In the genomic region with DNA sequence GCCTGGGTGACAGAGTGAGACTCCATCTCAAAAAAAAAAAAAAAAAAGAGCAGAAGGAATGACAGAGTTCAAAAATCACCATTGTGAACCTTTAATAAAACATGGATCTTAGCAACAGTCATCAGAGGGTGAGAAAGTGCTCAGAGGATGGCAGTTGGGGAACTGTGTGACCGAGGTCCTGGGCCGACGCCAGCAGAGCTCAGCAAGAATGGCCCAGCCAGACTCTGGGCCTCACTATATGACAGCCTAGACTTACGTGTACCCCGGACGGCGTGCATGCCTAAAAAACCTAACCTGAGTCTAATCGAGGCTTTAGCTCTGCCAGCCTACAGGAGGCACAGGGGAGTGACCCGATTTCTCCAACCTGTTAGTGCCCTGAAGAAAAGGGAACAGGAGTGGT, we compare ENCODE assay signal across 16 cellular contexts.
DNase-seq lines count a peak whose midpoint lies in the region; ATAC-seq and TF ChIP-seq lines count a peak whose summit lies in the region.
"Had no signal": no experiment of that assay in that cellular context is flagged by ENCODE, and none has a peak within 500 bp of the region (broad histone marks: within the 10 kb centered on the region; RNA-seq: fewer than 3 reads in every experiment).

No MANE protein-coding gene starts in this region.

- H3K18ac ChIP-seq in H9 (ENCODE audit: insufficient read length, low read depth, low read length) = no peak overlapping the region

- H3K9me3 Mint-ChIP-seq in H9 = no peaks in the 10 kb centered on the region
- H3K9me3 Mint-ChIP-seq: GM23338 had no signal

- no peaks in the 10 kb centered on the region for H3K79me1 ChIP-seq in H9 (ENCODE audit: insufficient read depth, low read depth, low read length, poor library complexity, severe bottlenecking)

- no peaks in the 10 kb centered on the region for H3K79me2 ChIP-seq in H9 (ENCODE audit: insufficient read depth, low read length)

- no peaks in the 10 kb centered on the region for H3K27me3 ChIP-seq in H9 (ENCODE audit: insufficient read depth, low read length)
- no peaks in the 10 kb centered on the region for H3K27me3 ChIP-seq in suprapubic skin
- H3K27me3 ChIP-seq: MG63 had no signal

- no peak overlapping the region for H3K4me3 Mint-ChIP-seq in H9
- H3K4me3 Mint-ChIP-seq: B cell, GM23338 had no signal

- H3K27ac Mint-ChIP-seq in H9 = peak overlapping the region in 2 of 3 experiments; percentile 44 to 55; a peak in 3 of 7 replicates
- H3K27ac Mint-ChIP-seq: B cell had no signal

- H3K4me1 ChIP-seq in H9 (ENCODE audit: insufficient read depth, low read length) (peaks cover 3% of the 10 kb centered on the region; the same call in 1 of the 2 replicates), suprapubic skin (peaks cover 68% of the 10 kb centered on the region)

- no peaks in the 10 kb centered on the region for H4K20me1 ChIP-seq in H9 (ENCODE audit: control insufficient read depth, insufficient read depth, insufficient read length)

- no peak overlapping the region for H3K4me2 ChIP-seq in H9 (ENCODE audit: insufficient read depth, insufficient read length, low read length)
- H3K4me2 ChIP-seq: GM23338, PC-9 had no signal

- H2BK15ac ChIP-seq in H9 (ENCODE audit: low read depth, low read length) = no peak overlapping the region

- H2AK5ac ChIP-seq in H9 (ENCODE audit: insufficient read length, low read length) = no peak overlapping the region

- no peak overlapping the region for H3K9ac ChIP-seq in H9 (ENCODE audit: extremely low read depth, insufficient read length, low read length)

- DNase-seq in H9 = no peak
- DNase-seq in caudate nucleus (lab: John Stamatoyannopoulos, UW) = no peak
- DNase-seq in islet precursor cell = peak; percentile 29
- DNase-seq in substantia nigra (lab: John Stamatoyannopoulos, UW) = no peak
- DNase-seq in suprapubic skin (ENCODE audit: low spot score in 2 of 2) = no peak
- no peak for DNase-seq in foreskin fibroblast
- DNase-seq: ACHN, MG63, NCI-H1105, NCI-H1694 treated with DMSO at 0.1 percent for 48 hours, NCI-H774, SHP77 had no signal

- TF ChIP-seq POLR2A in suprapubic skin (IDR thresholded peaks at IDR 0.05) = no peak

- peaks cover 20% of the 10 kb centered on the region for H3K36me3 ChIP-seq in suprapubic skin

- no peak overlapping the region for H2BK20ac ChIP-seq in H9 (ENCODE audit: low read depth, low read length, poor library complexity, severe bottlenecking)

- no peak overlapping the region for H2BK5ac ChIP-seq in H9 (ENCODE audit: insufficient read length, low read length)

- no peak overlapping the region for H3K56ac ChIP-seq in H9 (ENCODE audit: insufficient read length, low read depth, low read length)

- no peak overlapping the region for H3K4ac ChIP-seq in H9 (ENCODE audit: low read depth, low read length)

- no peak overlapping the region for H2BK12ac ChIP-seq in H9 (ENCODE audit: insufficient read length, low read depth, low read length)

- no peaks in the 10 kb centered on the region for H3K9me3 ChIP-seq in H9 (ENCODE audit: control insufficient read depth, low read depth, low read length)
- no peaks in the 10 kb centered on the region for H3K9me3 ChIP-seq in suprapubic skin
- H3K9me3 ChIP-seq: MG63 had no signal

- peaks cover 3 to 14% of the 10 kb centered on the region in 2 experiments; a peak in 2 of 4 replicates for H3K4me1 Mint-ChIP-seq in H9

- no peak overlapping the region for H3T11ph ChIP-seq in H9 (ENCODE audit: low read length)

- no peak overlapping the region for H3K14ac ChIP-seq in H9 (ENCODE audit: insufficient read depth, low read length)

- H3K27me3 Mint-ChIP-seq in H9 (ENCODE audit: low read depth) = no peaks in the 10 kb centered on the region
- H3K27me3 Mint-ChIP-seq: B cell had no signal

- no peak overlapping the region for H2BK120ac ChIP-seq in H9 (ENCODE audit: low read depth, low read length, poor library complexity, severe bottlenecking)

- ATAC-seq in HG02870 (IDR thresholded peaks at IDR 0.05; ENCODE audit: unreplicated experiment) = no peak
- ATAC-seq: GM23338 had no signal

- no peak overlapping the region for H4K8ac ChIP-seq in H9 (replicated peaks; ENCODE audit: insufficient read length, low read depth, low read length)

- no peak overlapping the region for H3K27ac ChIP-seq in H9 (ENCODE audit: insufficient read length, low read depth, low read length)
- H3K27ac ChIP-seq in caudate nucleus (ENCODE audit: low read depth, low read length) = peak overlapping the region; percentile 58
- peak overlapping the region; percentile 70 for H3K27ac ChIP-seq in substantia nigra (ENCODE audit: low read depth, low read length, poor library complexity, severe bottlenecking)
- no peak overlapping the region for H3K27ac ChIP-seq in suprapubic skin
- H3K27ac ChIP-seq: PC-9 had no signal

- H4K5ac ChIP-seq in H9 (ENCODE audit: insufficient read length, low read depth, low read length) = no peak overlapping the region

- peaks cover 0 to 10% (median 0%) of the 10 kb centered on the region in 3 experiments; a peak in 3 of 7 replicates for H3K36me3 Mint-ChIP-seq in H9 (ENCODE audit: insufficient read depth in 1 of 3, low read depth in 3 of 3)

- no peak overlapping the region for H2AFZ ChIP-seq in H9 (ENCODE audit: low read length)
- H2AFZ ChIP-seq: GM23338, PC-9 had no signal

- no CpG with 5 or more reads among the region's 9 CpGs for WGBS in H9 (ENCODE audit: extremely low coverage, insufficient read length, low lambda C conversion rate)
- WGBS in suprapubic skin = 75% methylated on average over 4 of the region's 9 CpGs

- no peak overlapping the region for H3K23ac ChIP-seq in H9 (ENCODE audit: insufficient read length, low read depth, low read length)

- TF ChIP-seq EP300 in suprapubic skin (IDR thresholded peaks at IDR 0.05) = no peak

- H3K4me3 ChIP-seq in suprapubic skin = no peak overlapping the region
- H3K4me3 ChIP-seq in foreskin fibroblast (ENCODE audit: low read depth in 1 of 2, low read length in 2 of 2) = no peak overlapping the region
- H3K4me3 ChIP-seq: GM23338, MG63, PC-9 had no signal

- H3K23me2 ChIP-seq in H9 (ENCODE audit: insufficient read length, low read depth, low read length, poor library complexity, severe bottlenecking) = no peaks in the 10 kb centered on the region

- H4K91ac ChIP-seq in H9 (ENCODE audit: insufficient read length, low read depth, low read length) = no peak overlapping the region

- no peak for TF ChIP-seq CTCF in H9 (conservative IDR thresholded peaks at IDR 0.05)
- TF ChIP-seq CTCF in suprapubic skin (IDR thresholded peaks at IDR 0.05) = no peak
- no peak for TF ChIP-seq CTCF in foreskin fibroblast (IDR thresholded peaks at IDR 0.05; ENCODE audit: low read depth, low read length)

Comparison
In these comparisons a context has a peak if more than half of its experiments do, and no peak if none do; other contexts are left out.
1. H3K27ac ChIP-seq: peak in caudate nucleus (single experiment) and substantia nigra (single experiment); none in H9 (single experiment) and suprapubic skin (single experiment).